In genomic region chr21:34130598-34130985, GRCh38 we compare ENCODE assay signal across 10 cellular contexts. TPM values are rescaled to one million over a fixed set of nuclear protein-coding genes. Genes with fewer than 3 reads are reported as not detected.
DNase-seq lines count a peak whose midpoint lies in the region; ATAC-seq and TF ChIP-seq lines count a peak whose summit lies in the region.
"Had no signal": no experiment of that assay in that cellular context is flagged by ENCODE, and none has a peak within 500 bp of the region (broad histone marks: within the 10 kb centered on the region; RNA-seq: fewer than 3 reads in every experiment).

No MANE protein-coding gene starts in this region.

- H3K4me1 ChIP-seq in Caco-2 (0 out of 2 replicates have a peak, but pooled peaks cover 5% of the 10 kb centered on the region), SJSA1 (replicated peaks) (peaks cover 24% of the 10 kb centered on the region), esophagus squamous epithelium (peaks cover 5 to 70% (median 61%) of the 10 kb centered on the region in 3 donors)

- no TSS peak for BruUV-seq in Caco-2 (replicated peaks; lab: Mats Ljungman, UMichigan)

- no peaks in the 10 kb centered on the region for H3K27me3 Mint-ChIP-seq in Caco-2 (ENCODE audit: insufficient read depth, unreplicated experiment)
- no peaks in the 10 kb centered on the region for H3K27me3 Mint-ChIP-seq in progenitor cell of endocrine pancreas

- CTCF ChIA-PET in Caco-2 (lab: Charles Lee), result no interaction called here

- H3K36me3 Mint-ChIP-seq in Caco-2 (ENCODE audit: insufficient read depth, unreplicated experiment), result peaks cover 59% of the 10 kb centered on the region
- H3K36me3 Mint-ChIP-seq in progenitor cell of endocrine pancreas (ENCODE audit: insufficient read depth), result peaks cover 25% of the 10 kb centered on the region

- no peak for TF ChIP-seq CTCF in Caco-2 (IDR thresholded peaks at IDR 0.05; ENCODE audit: insufficient read depth in 1 of 2, low read depth in 1 of 2, low read length in 1 of 2, severe bottlenecking in 1 of 2, unreplicated experiment in 1 of 2)
- TF ChIP-seq CTCF in esophagus squamous epithelium (IDR thresholded peaks at IDR 0.05), result no peak
- no peak for TF ChIP-seq CTCF in progenitor cell of endocrine pancreas (IDR thresholded peaks at IDR 0.05; ENCODE audit: unreplicated experiment)

- no peak overlapping the region for H3K4me3 ChIP-seq in Caco-2 (ENCODE audit: low read depth, low read length)
- no peak overlapping the region for H3K4me3 ChIP-seq in SJSA1
- no peak overlapping the region for H3K4me3 ChIP-seq in esophagus squamous epithelium

- TF ChIP-seq POLR2A in esophagus squamous epithelium (IDR thresholded peaks at IDR 0.05), result no peak

- H3K9me3 Mint-ChIP-seq in Caco-2 (ENCODE audit: unreplicated experiment) (peaks cover 6% of the 10 kb centered on the region), progenitor cell of endocrine pancreas (ENCODE audit: low read depth) (peaks cover 2% of the 10 kb centered on the region)

- H3K27ac Mint-ChIP-seq in Caco-2 (ENCODE audit: unreplicated experiment) (peak overlapping the region; percentile 68), progenitor cell of endocrine pancreas (peak overlapping the region; percentile 81)

- ATAC-seq in HG02642 (IDR thresholded peaks at IDR 0.05; ENCODE audit: poor library complexity, unreplicated experiment), result no peak

- H3K4me1 Mint-ChIP-seq in Caco-2 (ENCODE audit: low read depth, unreplicated experiment) (peaks cover 16% of the 10 kb centered on the region), progenitor cell of endocrine pancreas (ENCODE audit: low read depth) (peaks cover 24% of the 10 kb centered on the region)

- DNase-seq in Caco-2 (no peak), SJSA1 (ENCODE audit: low read depth in 1 of 2, low spot score in 2 of 2) (peak in 1 of 2 experiments; percentile 10), esophagus squamous epithelium (lab: John Stamatoyannopoulos, UW) (no peak), progenitor cell of endocrine pancreas (ENCODE audit: low spot score, unreplicated experiment) (no peak), dermis blood vessel endothelial cell (no peak), pons (ENCODE audit: low spot score) (no peak), NCI-H1092 (lab: John Stamatoyannopoulos, UW) (no peak)
- DNase-seq: NCI-H2081, SIG-M5 had no signal

- no peaks in the 10 kb centered on the region for H3K27me3 ChIP-seq in Caco-2 (replicated peaks; ENCODE audit: control insufficient read depth, insufficient read depth, low read length)
- H3K27me3 ChIP-seq in SJSA1 (replicated peaks), result no peaks in the 10 kb centered on the region
- H3K27me3 ChIP-seq in esophagus squamous epithelium, result no peaks in the 10 kb centered on the region

- WGBS in esophagus squamous epithelium, 2 donors, result 55 to 71% methylated on average over 3 of the region's 3 CpGs

- H3K27ac ChIP-seq in SJSA1 (peak overlapping the region; percentile 13; the same call in 1 of the 2 replicates), esophagus squamous epithelium (peak overlapping the region in 3 of 4 donors; percentile 72 to 84 (median 81))

- POLR2A ChIA-PET in Caco-2 (lab: Charles Lee), result no interaction called here

- H3K9me3 ChIP-seq in Caco-2, result no peaks in the 10 kb centered on the region
- H3K9me3 ChIP-seq in SJSA1 (replicated peaks), result no peaks in the 10 kb centered on the region; the same call in 1 of the 2 replicates
- H3K9me3 ChIP-seq in esophagus squamous epithelium, result no peaks in the 10 kb centered on the region

- intact Hi-C loops in Caco-2 (cut with micrococcal nuclease; ENCODE audit: unreplicated experiment), result no loop called here
- intact Hi-C loops in esophagus squamous epithelium (cut with DNase I), result no loop called here

- H3K36me3 ChIP-seq in Caco-2 (ENCODE audit: control insufficient read depth, insufficient read depth, low read length), result no peaks in the 10 kb centered on the region; the same call in none of the 2 replicates
- peaks cover 49% of the 10 kb centered on the region for H3K36me3 ChIP-seq in SJSA1
- peaks cover 0 to 30% (median 0%) of the 10 kb centered on the region in 3 donors for H3K36me3 ChIP-seq in esophagus squamous epithelium

- no peak overlapping the region for H3K4me3 Mint-ChIP-seq in Caco-2 (ENCODE audit: unreplicated experiment)
- no peak overlapping the region for H3K4me3 Mint-ChIP-seq in progenitor cell of endocrine pancreas (ENCODE audit: low read depth)

RNA-seq across cellular contexts. Expression of gene MRPS6, which starts 57.2 kb away (rescaled TPM):
- 102 and 104 TPM in 2 replicates for total RNA-seq in Caco-2 (2022)
- 23.6 and 40.9 TPM in 2 replicates for total RNA-seq in SJSA1 (2014; rRNA removed; shearing (Covaris generic))
- total RNA-seq in esophagus squamous epithelium, result 10 to 100 TPM; 13.4 to 32.2 (median 20.1) TPM
- 76.7 and 78.8 TPM in 2 replicates for total RNA-seq in progenitor cell of endocrine pancreas
- 14.3 and 16.3 TPM in 2 replicates for total RNA-seq in dermis blood vessel endothelial cell

RNA-seq across cellular contexts. Expression of gene SLC5A3, which starts 57.2 kb away (rescaled TPM):
- 19.1 and 19.8 TPM in 2 replicates for total RNA-seq in Caco-2 (2022)
- 11.7 and 15.1 TPM in 2 replicates for total RNA-seq in SJSA1 (2014; rRNA removed; shearing (Covaris generic))
- 10 to 100 TPM in 2 of 4 donors, 1 to 10 TPM in 2; 9.0 to 20.0 (median 11.4) TPM for total RNA-seq in esophagus squamous epithelium
- total RNA-seq in progenitor cell of endocrine pancreas, result 22.7 and 23.3 TPM in 2 replicates
- 39.1 and 45.1 TPM in 2 replicates for total RNA-seq in dermis blood vessel endothelial cell
